Comparison of ENCODE assay signal across 13 cellular contexts in genomic region chr10:131954356-131954965, GRCh38. TPM values are rescaled to one million over a fixed set of nuclear protein-coding genes. Genes with fewer than 3 reads are reported as not detected.
A peak's percentile ranks its signal among the peaks of the same experiment; 100 is the strongest.
DNase-seq lines count a peak whose midpoint lies in the region; ATAC-seq and TF ChIP-seq lines count a peak whose summit lies in the region.
"Had no signal": no experiment of that assay in that cellular context is flagged by ENCODE, and none has a peak within 500 bp of the region (broad histone marks: within the 10 kb centered on the region; RNA-seq: fewer than 3 reads in every experiment).

No MANE protein-coding gene starts in this region.

- H3K4me3 Mint-ChIP-seq in activated naive CD4-positive, alpha-beta T cell treated with anti-CD3 and anti-CD28 coated beads, Interleukin-2, amount 10 ng/mL, durations not matched to agents 7 days and 5 days = no peak overlapping the region
- H3K4me3 Mint-ChIP-seq: CD4-positive, CD25-positive, alpha-beta regulatory T cell had no signal

- H3K36me3 Mint-ChIP-seq in activated naive CD4-positive, alpha-beta T cell treated with anti-CD3 and anti-CD28 coated beads, Interleukin-2, amount 10 ng/mL, durations not matched to agents 7 days and 5 days = peaks cover 44% of the 10 kb centered on the region
- peaks cover 0 to 20% of the 10 kb centered on the region in 2 donors for H3K36me3 Mint-ChIP-seq in activated naive CD4-positive, alpha-beta T cell treated with anti-CD3 and anti-CD28 coated beads, Interleukin-2, amount 50 U/mL, for 72 hours

- H3K36me3 ChIP-seq in sigmoid colon (peaks cover 8 to 73% (median 24%) of the 10 kb centered on the region in 4 donors), smooth muscle cell (ENCODE audit: low read depth) (peaks cover 3% of the 10 kb centered on the region)

- no peak for ATAC-seq in activated naive CD4-positive, alpha-beta T cell treated with anti-CD3 and anti-CD28 coated beads, Interleukin-2, amount 50 U/mL, for 72 hours
- ATAC-seq: GM12878 had no signal

- intact Hi-C loops in sigmoid colon (cut with DNase I) = no loop called here

- no peaks in the 10 kb centered on the region for H3K27me3 ChIP-seq in sigmoid colon
- H3K27me3 ChIP-seq in smooth muscle cell (ENCODE audit: low read depth) = no peaks in the 10 kb centered on the region
- H3K27me3 ChIP-seq: BLaER1 treated with 17β-estradiol and CSF1 and Interleukin-3, amounts not matched to agents 10 nM and 100 nM had no signal

- no peaks in the 10 kb centered on the region for H3K27me3 Mint-ChIP-seq in activated naive CD4-positive, alpha-beta T cell treated with anti-CD3 and anti-CD28 coated beads, Interleukin-2, amount 10 ng/mL, durations not matched to agents 7 days and 5 days
- H3K27me3 Mint-ChIP-seq: CD4-positive, CD25-positive, alpha-beta regulatory T cell had no signal

- no peak for TF ChIP-seq CTCF in RWPE1 (conservative IDR thresholded peaks at IDR 0.05; ENCODE audit: low read depth)
- no peak for TF ChIP-seq CTCF in sigmoid colon (IDR thresholded peaks at IDR 0.05)
- no peak for TF ChIP-seq CTCF in smooth muscle cell (IDR thresholded peaks at IDR 0.05; ENCODE audit: borderline replicate concordance, insufficient read depth, poor library complexity, severe bottlenecking)

- CTCF ChIA-PET in activated naive CD4-positive, alpha-beta T cell treated with anti-CD3 and anti-CD28 coated beads, Interleukin-2, amount 10 ng/mL, durations not matched to agents 7 days and 5 days (lab: Charles Lee) = interaction anchor here (1.7 kb wide), 1 partner anchor 68 kb away, joined by 6 read pairs; no protein-coding TSS in a partner anchor
- CTCF ChIA-PET in RWPE1 (lab: Yijun Ruan, JAX) = no interaction called here

- H3K79me2 ChIP-seq in smooth muscle cell (ENCODE audit: low read depth) = peaks cover 5% of the 10 kb centered on the region

- H3K4me2 ChIP-seq in smooth muscle cell = no peak overlapping the region
- H3K4me2 ChIP-seq: BLaER1 treated with 17β-estradiol and CSF1 and Interleukin-3, amounts not matched to agents 10 nM and 100 nM had no signal

- POLR2A ChIA-PET in RWPE1 (lab: Yijun Ruan, JAX; ENCODE audit: low non-redundant PET) = no interaction called here

- H3K4me3 ChIP-seq in sigmoid colon (no peak overlapping the region), smooth muscle cell (no peak overlapping the region)
- H3K4me3 ChIP-seq: BLaER1 treated with 17β-estradiol and CSF1 and Interleukin-3, amounts not matched to agents 10 nM and 100 nM; GM12878; GM23248 had no signal

- no peak for TF ChIP-seq EP300 in sigmoid colon (IDR thresholded peaks at IDR 0.05)

- no peaks in the 10 kb centered on the region for H3K9me3 ChIP-seq in sigmoid colon
- no peaks in the 10 kb centered on the region for H3K9me3 ChIP-seq in smooth muscle cell (replicated peaks; ENCODE audit: low read depth)

- H3K4me1 ChIP-seq in sigmoid colon = no peaks in the 10 kb centered on the region
- no peaks in the 10 kb centered on the region for H3K4me1 ChIP-seq in smooth muscle cell (ENCODE audit: low read depth)
- H3K4me1 ChIP-seq: BLaER1 treated with 17β-estradiol and CSF1 and Interleukin-3, amounts not matched to agents 10 nM and 100 nM had no signal

- H2AFZ ChIP-seq in smooth muscle cell (ENCODE audit: low read depth) = no peak overlapping the region
- H2AFZ ChIP-seq: GM23248 had no signal

- no peaks in the 10 kb centered on the region for H3K4me1 Mint-ChIP-seq in activated naive CD4-positive, alpha-beta T cell treated with anti-CD3 and anti-CD28 coated beads, Interleukin-2, amount 10 ng/mL, durations not matched to agents 7 days and 5 days

- peak overlapping the region; percentile 13 for H3K27ac ChIP-seq in RWPE1
- no peak overlapping the region for H3K27ac ChIP-seq in sigmoid colon
- H3K27ac ChIP-seq in smooth muscle cell (ENCODE audit: low read depth) = no peak overlapping the region
- H3K27ac ChIP-seq: BLaER1 treated with 17β-estradiol and CSF1 and Interleukin-3, amounts not matched to agents 10 nM and 100 nM; GM23248 had no signal

- no peak for DNase-seq in activated naive CD4-positive, alpha-beta T cell treated with anti-CD3 and anti-CD28 coated beads, Interleukin-2, amount 10 ng/mL, durations not matched to agents 7 days and 5 days
- no peak for DNase-seq in activated naive CD4-positive, alpha-beta T cell treated with anti-CD3 and anti-CD28 coated beads, Interleukin-2, amount 50 U/mL, for 72 hours (ENCODE audit: low spot score in 2 of 2)
- DNase-seq in RWPE1 (ENCODE audit: low spot score) (no peak), left kidney (ENCODE audit: low read depth, low spot score) (peak; percentile 38), sigmoid colon (peak; percentile 56), NCI-H187 (lab: John Stamatoyannopoulos, UW) (no peak), smooth muscle cell (lab: John Stamatoyannopoulos, UW; ENCODE audit: unreplicated experiment) (no peak)
- no peak for DNase-seq in activated CD4-positive, alpha-beta T cell treated with anti-CD3 and anti-CD28 coated beads for 4 hours
- DNase-seq: ACHN; CD4-positive, CD25-positive, alpha-beta regulatory T cell; GM23248 had no signal

- no peak overlapping the region for H3K9ac ChIP-seq in smooth muscle cell (ENCODE audit: low read depth)
- H3K9ac ChIP-seq: BLaER1 treated with 17β-estradiol and CSF1 and Interleukin-3, amounts not matched to agents 10 nM and 100 nM; GM23248 had no signal

- no peak for TF ChIP-seq POLR2A in sigmoid colon (IDR thresholded peaks at IDR 0.05)

- 94 to 96% methylated on average over 21 of the region's 21 CpGs for WGBS in sigmoid colon, 2 donors
- WGBS in smooth muscle cell (ENCODE audit: low lambda C conversion rate) = 97% methylated on average over 21 of the region's 21 CpGs

- no peaks in the 10 kb centered on the region for H3K9me3 Mint-ChIP-seq in activated naive CD4-positive, alpha-beta T cell treated with anti-CD3 and anti-CD28 coated beads, Interleukin-2, amount 10 ng/mL, durations not matched to agents 7 days and 5 days
- no peaks in the 10 kb centered on the region for H3K9me3 Mint-ChIP-seq in activated naive CD4-positive, alpha-beta T cell treated with anti-CD3 and anti-CD28 coated beads, Interleukin-2, amount 50 U/mL, for 72 hours
- H3K9me3 Mint-ChIP-seq: CD4-positive, CD25-positive, alpha-beta regulatory T cell had no signal

- peak overlapping the region; percentile 51 for H3K27ac Mint-ChIP-seq in activated naive CD4-positive, alpha-beta T cell treated with anti-CD3 and anti-CD28 coated beads, Interleukin-2, amount 10 ng/mL, durations not matched to agents 7 days and 5 days
- peak overlapping the region in 1 of 2 donors; percentile 12 for H3K27ac Mint-ChIP-seq in activated naive CD4-positive, alpha-beta T cell treated with anti-CD3 and anti-CD28 coated beads, Interleukin-2, amount 50 U/mL, for 72 hours

- H3F3A ChIP-seq in smooth muscle cell (ENCODE audit: low read depth) = no peaks in the 10 kb centered on the region

- H4K20me1 ChIP-seq in smooth muscle cell (ENCODE audit: low read depth) = peaks cover 24% of the 10 kb centered on the region

RNA-seq across cellular contexts. Expression of gene BNIP3, which starts 27.3 kb away (rescaled TPM):
- total RNA-seq in activated naive CD4-positive, alpha-beta T cell treated with anti-CD3 and anti-CD28 coated beads, Interleukin-2, amount 50 U/mL, for 72 hours = 100 to 1,000 TPM in 1 of 2 donors, 10 to 100 TPM in 1; 21.4 to 182 TPM
- total RNA-seq in sigmoid colon = 100 to 1,000 TPM in 2 of 4 donors, 10 to 100 TPM in 2; 55.9 to 125 (median 95.4) TPM
- 10 to 100 TPM in 2 of 3 donors, 1 to 10 TPM in 1; 3.9 to 11.7 (median 10.8) TPM for polyA plus RNA-seq in sigmoid colon
- total RNA-seq in smooth muscle cell = 290 and 292 TPM in 2 replicates
- polyA plus RNA-seq in smooth muscle cell = 213 and 244 TPM in 2 replicates

RNA-seq across cellular contexts. Expression of gene PPP2R2D, which starts 53.7 kb away (rescaled TPM):
- 10 to 100 TPM; 36.2 to 41.6 TPM for total RNA-seq in activated naive CD4-positive, alpha-beta T cell treated with anti-CD3 and anti-CD28 coated beads, Interleukin-2, amount 50 U/mL, for 72 hours
- total RNA-seq in sigmoid colon = 10 to 100 TPM; 22.7 to 44.0 (median 34.6) TPM
- polyA plus RNA-seq in sigmoid colon = 10 to 100 TPM; 18.4 to 23.8 (median 22.8) TPM
- 25.1 and 27.1 TPM in 2 replicates for total RNA-seq in smooth muscle cell
- polyA plus RNA-seq in smooth muscle cell = 22.2 and 22.5 TPM in 2 replicates

Comparison
In these comparisons a context has a peak if more than half of its experiments do, and no peak if none do; other contexts are left out.
1. DNase-seq: peak in left kidney (single experiment) and sigmoid colon (single experiment); none in activated naive CD4-positive, alpha-beta T cell treated with anti-CD3 and anti-CD28 coated beads, Interleukin-2, amount 10 ng/mL, durations not matched to agents 7 days and 5 days (single experiment), activated naive CD4-positive, alpha-beta T cell treated with anti-CD3 and anti-CD28 coated beads, Interleukin-2, amount 50 U/mL, for 72 hours (0 of 2), RWPE1 (single experiment), NCI-H187 (0 of 2), smooth muscle cell (single experiment) and activated CD4-positive, alpha-beta T cell treated with anti-CD3 and anti-CD28 coated beads for 4 hours (0 of 2).